In genomic region chr1:101311146-101311892, GRCh38 we compare ENCODE assay signal across 15 cellular contexts.
DNase-seq lines count a peak whose midpoint lies in the region; ATAC-seq and TF ChIP-seq lines count a peak whose summit lies in the region.
"Had no signal": no experiment of that assay in that cellular context is flagged by ENCODE, and none has a peak within 500 bp of the region (broad histone marks: within the 10 kb centered on the region; RNA-seq: fewer than 3 reads in every experiment).

No MANE protein-coding gene starts in this region.

- H3K36me3 Mint-ChIP-seq in activated naive CD4-positive, alpha-beta T cell treated with anti-CD3 and anti-CD28 coated beads, Interleukin-2, amount 50 U/mL, for 24 hours: no peaks in the 10 kb centered on the region
- peaks cover 1% of the 10 kb centered on the region for H3K36me3 Mint-ChIP-seq in T-helper 1 cell treated with Interleukin-12 subunit alpha and Interleukin-12 subunit beta and Interleukin-4 antibody, amounts not matched to agents 30 μg/mL and 1 μg/mL, for 36 hours (ENCODE audit: low read depth)
- no peaks in the 10 kb centered on the region for H3K36me3 Mint-ChIP-seq in activated naive CD8-positive, alpha-beta T cell treated with anti-CD3 and anti-CD28 coated beads, Interleukin-2, amount 10 ng/mL, durations not matched to agents 7 days and 5 days

- H2AFZ ChIP-seq in PC-3 (ENCODE audit: low read length): no peak overlapping the region

- POLR2A ChIA-PET in activated naive CD8-positive, alpha-beta T cell treated with anti-CD3 and anti-CD28 coated beads, Interleukin-2, amount 10 ng/mL, durations not matched to agents 7 days and 5 days (lab: Charles Lee): no interaction called here
- POLR2A ChIA-PET in PC-3 (lab: Charles Lee; ENCODE audit: unreplicated experiment): no interaction called here

- H3K79me2 ChIP-seq in PC-3 (ENCODE audit: low read length): no peaks in the 10 kb centered on the region

- H3K4me3 Mint-ChIP-seq in activated naive CD4-positive, alpha-beta T cell treated with anti-CD3 and anti-CD28 coated beads, Interleukin-2, amount 50 U/mL, for 24 hours: peak overlapping the region; percentile 45
- peak overlapping the region; percentile 78 for H3K4me3 Mint-ChIP-seq in T-helper 1 cell treated with Interleukin-12 subunit alpha and Interleukin-12 subunit beta and Interleukin-4 antibody, amounts not matched to agents 30 μg/mL and 1 μg/mL, for 36 hours
- H3K4me3 Mint-ChIP-seq in activated naive CD8-positive, alpha-beta T cell treated with anti-CD3 and anti-CD28 coated beads, Interleukin-2, amount 10 ng/mL, durations not matched to agents 7 days and 5 days: peak overlapping the region; percentile 76

- H3K9me3 ChIP-seq in thymus (ENCODE audit: control insufficient read depth) (no peaks in the 10 kb centered on the region), PC-3 (ENCODE audit: low read length) (no peaks in the 10 kb centered on the region)
- H3K9me3 ChIP-seq: left lung, MG63, testis had no signal

- no TSS peak for BruUV-seq in PC-3 (replicated peaks; lab: Mats Ljungman, UMichigan)

- H3K36me3 ChIP-seq in thymus (ENCODE audit: control insufficient read depth, insufficient read depth): peaks cover 3% of the 10 kb centered on the region
- no peaks in the 10 kb centered on the region for H3K36me3 ChIP-seq in PC-3 (ENCODE audit: low read depth, low read length)
- H3K36me3 ChIP-seq: cardiac muscle cell, left lung, MG63 had no signal

- CTCF ChIA-PET in PC-3 (lab: Charles Lee): no interaction called here

- H3K9ac ChIP-seq in PC-3 (ENCODE audit: low read length): no peak overlapping the region

- peak overlapping the region; percentile 31 for H3K27ac Mint-ChIP-seq in activated naive CD4-positive, alpha-beta T cell treated with anti-CD3 and anti-CD28 coated beads, Interleukin-2, amount 50 U/mL, for 24 hours
- H3K27ac Mint-ChIP-seq in T-helper 1 cell treated with Interleukin-12 subunit alpha and Interleukin-12 subunit beta and Interleukin-4 antibody, amounts not matched to agents 30 μg/mL and 1 μg/mL, for 36 hours: peak overlapping the region; percentile 85
- H3K27ac Mint-ChIP-seq in activated naive CD8-positive, alpha-beta T cell treated with anti-CD3 and anti-CD28 coated beads, Interleukin-2, amount 10 ng/mL, durations not matched to agents 7 days and 5 days: peak overlapping the region; percentile 96

- no peak for DNase-seq in activated naive CD4-positive, alpha-beta T cell treated with Interleukin-2 at 50 U/mL for 16 hours
- DNase-seq in activated naive CD8-positive, alpha-beta T cell treated with anti-CD3 and anti-CD28 coated beads, Interleukin-2, amount 10 ng/mL, durations not matched to agents 7 days and 5 days: no peak
- DNase-seq in NCI-H774 (lab: John Stamatoyannopoulos, UW) (no peak), PC-3 (no peak)
- DNase-seq: effector CD8-positive, alpha-beta T cell; GF-D8; left lung; MG63; NCI-H187 treated with DMSO at 0.1 percent for 48 hours; testis had no signal

- H3K9me3 Mint-ChIP-seq in activated naive CD4-positive, alpha-beta T cell treated with anti-CD3 and anti-CD28 coated beads, Interleukin-2, amount 50 U/mL, for 24 hours: no peaks in the 10 kb centered on the region
- H3K9me3 Mint-ChIP-seq in T-helper 1 cell treated with Interleukin-12 subunit alpha and Interleukin-12 subunit beta and Interleukin-4 antibody, amounts not matched to agents 30 μg/mL and 1 μg/mL, for 36 hours: no peaks in the 10 kb centered on the region
- no peaks in the 10 kb centered on the region for H3K9me3 Mint-ChIP-seq in activated naive CD8-positive, alpha-beta T cell treated with anti-CD3 and anti-CD28 coated beads, Interleukin-2, amount 10 ng/mL, durations not matched to agents 7 days and 5 days

- no peaks in the 10 kb centered on the region for H3F3A ChIP-seq in PC-3 (ENCODE audit: low read length, unreplicated experiment)

- H3K4me3 ChIP-seq in thymus (ENCODE audit: low read length) (peak overlapping the region; percentile 28), PC-3 (ENCODE audit: low read length) (no peak overlapping the region)
- H3K4me3 ChIP-seq: cardiac muscle cell, left lung, MG63, testis had no signal

- WGBS in thymus: 18% methylated on average over 4 of the region's 4 CpGs

- H4K20me1 ChIP-seq in PC-3 (ENCODE audit: low read length): no peaks in the 10 kb centered on the region

- H3K4me1 ChIP-seq in thymus (ENCODE audit: control insufficient read depth, insufficient read depth, low read length) (peaks cover 61% of the 10 kb centered on the region), PC-3 (ENCODE audit: insufficient read depth, low read length) (no peaks in the 10 kb centered on the region)

- intact Hi-C loops in PC-3 (cut with micrococcal nuclease): no loop called here

- H3K27me3 ChIP-seq in thymus (ENCODE audit: control insufficient read depth, insufficient read depth) (no peaks in the 10 kb centered on the region), PC-3 (ENCODE audit: low read length) (peaks cover 80% of the 10 kb centered on the region)
- H3K27me3 ChIP-seq: cardiac muscle cell, MG63, testis had no signal

- H3K27me3 Mint-ChIP-seq in activated naive CD4-positive, alpha-beta T cell treated with anti-CD3 and anti-CD28 coated beads, Interleukin-2, amount 50 U/mL, for 24 hours: no peaks in the 10 kb centered on the region
- H3K27me3 Mint-ChIP-seq in T-helper 1 cell treated with Interleukin-12 subunit alpha and Interleukin-12 subunit beta and Interleukin-4 antibody, amounts not matched to agents 30 μg/mL and 1 μg/mL, for 36 hours (ENCODE audit: low read depth): peaks cover 8% of the 10 kb centered on the region
- H3K27me3 Mint-ChIP-seq in activated naive CD8-positive, alpha-beta T cell treated with anti-CD3 and anti-CD28 coated beads, Interleukin-2, amount 10 ng/mL, durations not matched to agents 7 days and 5 days: peaks cover 1% of the 10 kb centered on the region

- H3K27ac ChIP-seq in thymus (ENCODE audit: low read depth): peak overlapping the region; percentile 98
- H3K27ac ChIP-seq in PC-3 (ENCODE audit: low read length): no peak overlapping the region
- H3K27ac ChIP-seq: cardiac muscle cell, left lung, testis had no signal

- peaks cover 82% of the 10 kb centered on the region for H3K4me1 Mint-ChIP-seq in activated naive CD4-positive, alpha-beta T cell treated with anti-CD3 and anti-CD28 coated beads, Interleukin-2, amount 50 U/mL, for 24 hours
- H3K4me1 Mint-ChIP-seq in T-helper 1 cell treated with Interleukin-12 subunit alpha and Interleukin-12 subunit beta and Interleukin-4 antibody, amounts not matched to agents 30 μg/mL and 1 μg/mL, for 36 hours (ENCODE audit: low read depth): peaks cover 49% of the 10 kb centered on the region
- peaks cover 59% of the 10 kb centered on the region for H3K4me1 Mint-ChIP-seq in activated naive CD8-positive, alpha-beta T cell treated with anti-CD3 and anti-CD28 coated beads, Interleukin-2, amount 10 ng/mL, durations not matched to agents 7 days and 5 days

- no peaks in the 10 kb centered on the region for H3K9me2 ChIP-seq in PC-3 (replicated peaks; ENCODE audit: low read length)

- no peak for TF ChIP-seq CTCF in PC-3 (conservative IDR thresholded peaks at IDR 0.05; ENCODE audit: low read depth, low read length)

- H3K4me2 ChIP-seq in PC-3 (ENCODE audit: low read length): no peak overlapping the region

- no peak for ATAC-seq in activated naive CD8-positive, alpha-beta T cell treated with anti-CD3 and anti-CD28 coated beads, Interleukin-2, amount 10 ng/mL, durations not matched to agents 7 days and 5 days (ENCODE audit: low read depth)
- no peak for ATAC-seq in HG03457 (IDR thresholded peaks at IDR 0.05; ENCODE audit: unreplicated experiment)
- ATAC-seq in PC-3: no peak
- ATAC-seq: left lung had no signal

Comparison
In these comparisons a context has a peak if more than half of its experiments do, and no peak if none do; other contexts are left out.
1. H3K27ac Mint-ChIP-seq: peak in every context shown above with its lines; median percentile 96 in activated naive CD8-positive, alpha-beta T cell treated with anti-CD3 and anti-CD28 coated beads, Interleukin-2, amount 10 ng/mL, durations not matched to agents 7 days and 5 days; 85 in T-helper 1 cell treated with Interleukin-12 subunit alpha and Interleukin-12 subunit beta and Interleukin-4 antibody, amounts not matched to agents 30 μg/mL and 1 μg/mL, for 36 hours; 31 in activated naive CD4-positive, alpha-beta T cell treated with anti-CD3 and anti-CD28 coated beads, Interleukin-2, amount 50 U/mL, for 24 hours.